ENCODE assay signal across 19 cellular contexts in the genomic region with DNA sequence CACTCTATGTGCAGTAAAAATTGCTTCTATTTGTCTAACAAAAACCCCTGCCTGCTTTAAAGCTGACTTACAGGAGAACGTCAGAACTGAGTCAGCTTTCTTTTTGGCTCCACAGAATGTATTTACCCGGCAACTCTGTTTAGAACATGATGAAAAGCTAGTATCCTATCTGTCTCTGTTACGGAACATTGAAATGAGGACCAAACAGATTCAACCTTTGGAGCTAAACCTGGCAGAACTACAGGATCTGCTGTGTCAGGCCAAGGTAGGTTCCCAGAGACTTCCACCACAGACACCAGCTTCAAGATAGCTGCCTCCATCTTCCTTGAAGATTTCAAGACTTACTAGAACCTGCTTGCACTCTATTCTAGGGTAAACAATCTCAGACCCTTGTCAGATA.
"Had no signal": no experiment of that assay in that cellular context is flagged by ENCODE, and none has a peak within 500 bp of the region (broad histone marks: within the 10 kb centered on the region; RNA-seq: fewer than 3 reads in every experiment).

No MANE protein-coding gene starts in this region.

- H3K4me3 Mint-ChIP-seq: activated CD4-positive, alpha-beta T cell treated with anti-CD3 and anti-CD28 coated beads, Interleukin-2, amount 10 ng/mL, durations not matched to agents 7 days and 5 days; endodermal cell; naive thymus-derived CD8-positive, alpha-beta T cell had no signal

- H3K27ac ChIP-seq: adrenal gland, breast epithelium, colonic mucosa, heart right ventricle, prostate gland, upper lobe of left lung, WERI-Rb-1 had no signal

- H3K9me3 Mint-ChIP-seq: activated CD4-positive, alpha-beta T cell treated with anti-CD3 and anti-CD28 coated beads, Interleukin-2, amount 10 ng/mL, durations not matched to agents 7 days and 5 days; endodermal cell; naive thymus-derived CD8-positive, alpha-beta T cell had no signal

- DNase-seq: activated CD4-positive, alpha-beta T cell treated with anti-CD3 and anti-CD28 coated beads, Interleukin-2, amount 10 ng/mL, durations not matched to agents 7 days and 5 days; activated CD4-positive, CD25-positive, alpha-beta regulatory T cell treated with anti-CD3 and anti-CD28 coated beads, Interleukin-2, amount 50 U/mL, for 72 hours; activated effector memory CD4-positive, alpha-beta T cell treated with anti-CD3 and anti-CD28 coated beads, Interleukin-2, amount 50 U/mL, for 16 hours; activated naive CD4-positive, alpha-beta T cell treated with anti-CD3 and anti-CD28 coated beads, Interleukin-2, amount 50 U/mL, for 16 hours; adrenal gland; colonic mucosa; dorsolateral prefrontal cortex; endodermal cell; heart right ventricle; kidney; naive thymus-derived CD8-positive, alpha-beta T cell; stimulated activated CD4-positive, alpha-beta T cell treated with anti-CD3 and anti-CD28 coated beads, Interleukin-4, amount 100 ng/mL, for 4 hours; stimulated activated naive CD8-positive, alpha-beta T cell treated with anti-CD3 and anti-CD28 coated beads, Interleukin-15, Interleukin-2, amounts not matched to agents 100 U/mL and 50 U/mL, for 24 hours; T-helper 1 cell; upper lobe of left lung; WERI-Rb-1 had no signal

- H3K9me3 ChIP-seq: adrenal gland, breast epithelium, colonic mucosa, heart right ventricle, prostate gland, upper lobe of left lung had no signal

- H3K27me3 ChIP-seq: adrenal gland, breast epithelium, colonic mucosa, dorsolateral prefrontal cortex, heart right ventricle, upper lobe of left lung had no signal

- H3K4me3 ChIP-seq: adrenal gland, breast epithelium, colonic mucosa, dorsolateral prefrontal cortex, heart right ventricle, prostate gland, upper lobe of left lung had no signal

- H3K4me1 ChIP-seq: breast epithelium, colonic mucosa, prostate gland had no signal

- H3K27ac Mint-ChIP-seq: activated CD4-positive, alpha-beta T cell treated with anti-CD3 and anti-CD28 coated beads, Interleukin-2, amount 10 ng/mL, durations not matched to agents 7 days and 5 days; endodermal cell had no signal

- ATAC-seq: heart right ventricle; naive thymus-derived CD8-positive, alpha-beta T cell; SK-N-SH treated with all-trans-retinoic acid at 6 μM for 48 hours; stimulated activated naive CD8-positive, alpha-beta T cell treated with anti-CD3 and anti-CD28 coated beads, Interleukin-15, Interleukin-2, amounts not matched to agents 100 U/mL and 50 U/mL, for 24 hours had no signal

- H3K27me3 Mint-ChIP-seq: activated CD4-positive, alpha-beta T cell treated with anti-CD3 and anti-CD28 coated beads, Interleukin-2, amount 10 ng/mL, durations not matched to agents 7 days and 5 days; naive thymus-derived CD8-positive, alpha-beta T cell had no signal
